Comparison of ENCODE assay signal across 24 cellular contexts in the genomic region with DNA sequence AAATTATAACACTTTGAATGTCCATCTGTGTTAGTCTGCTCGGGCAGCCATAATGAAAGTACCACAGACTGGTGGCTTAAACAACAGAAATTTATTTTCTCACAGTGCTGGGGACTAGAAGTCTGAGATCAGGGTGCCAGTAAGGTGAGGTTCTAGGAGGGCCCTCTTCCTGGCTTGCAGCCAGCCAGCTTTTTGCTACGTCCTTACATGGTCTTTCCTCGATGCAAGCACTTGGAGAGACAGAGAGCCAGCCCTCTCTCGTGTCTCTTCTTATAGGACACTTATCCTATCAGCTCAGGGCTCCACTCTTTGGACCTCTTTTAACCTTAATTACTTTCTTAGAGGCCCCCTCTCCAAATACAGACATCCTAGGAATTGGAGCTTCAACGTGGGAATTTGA.
A peak's percentile ranks its signal among the peaks of the same experiment; 100 is the strongest.
DNase-seq lines count a peak whose midpoint lies in the region; TF ChIP-seq lines count a peak whose summit lies in the region.
"Had no signal": no experiment of that assay in that cellular context is flagged by ENCODE, and none has a peak within 500 bp of the region (broad histone marks: within the 10 kb centered on the region; RNA-seq: fewer than 3 reads in every experiment).

No MANE protein-coding gene starts in this region.

- no peak overlapping the region for H3K4me3 Mint-ChIP-seq in neural progenitor cell
- H3K4me3 Mint-ChIP-seq: activated T-cell treated with anti-CD3 and anti-CD28 coated beads, Interleukin-2, amount 50 U/mL, for 24 hours; CD4-positive, alpha-beta T cell; dendritic cell treated with granulocyte-macrophage colony-stimulating factor and Interleukin-4, amounts not matched to agents 40 ng/mL and 50 ng/mL, for 4 days; natural killer cell treated with Interleukin-12 subunit alpha and Interleukin-12 subunit beta and Interleukin-15 and Interleukin-18, amount 100 ng/mL, for 72 hours; T-cell had no signal

- H3K79me2 ChIP-seq in ACC112 (ENCODE audit: control insufficient read depth, insufficient read depth, low read length, unreplicated experiment) (no peaks in the 10 kb centered on the region), neural progenitor cell (ENCODE audit: low read depth) (no peaks in the 10 kb centered on the region)

- no peak overlapping the region for H4K8ac ChIP-seq in mesenchymal stem cell (ENCODE audit: low read length)

- H3K14ac ChIP-seq in mesenchymal stem cell (ENCODE audit: low read length in 2 of 2), result no peak overlapping the region

- H3K4ac ChIP-seq in mesenchymal stem cell (ENCODE audit: low read depth in 1 of 2, low read length in 2 of 2), result no peak overlapping the region

- H3K9me3 ChIP-seq in SJSA1 (replicated peaks), result no peaks in the 10 kb centered on the region
- H3K9me3 ChIP-seq in mesenchymal stem cell (ENCODE audit: control insufficient read depth, low read length), result no peaks in the 10 kb centered on the region
- no peaks in the 10 kb centered on the region for H3K9me3 ChIP-seq in neural progenitor cell (ENCODE audit: low read depth)
- H3K9me3 ChIP-seq: adrenal gland had no signal

- H4K91ac ChIP-seq in mesenchymal stem cell (ENCODE audit: low read length), result no peak overlapping the region

- H2AK5ac ChIP-seq in mesenchymal stem cell (ENCODE audit: low read length, severe bottlenecking), result no peak overlapping the region

- H3K27ac Mint-ChIP-seq in neural progenitor cell, result no peak overlapping the region
- H3K27ac Mint-ChIP-seq: activated T-cell treated with anti-CD3 and anti-CD28 coated beads, Interleukin-2, amount 50 U/mL, for 24 hours; CD4-positive, alpha-beta T cell; dendritic cell treated with granulocyte-macrophage colony-stimulating factor and Interleukin-4, amounts not matched to agents 40 ng/mL and 50 ng/mL, for 4 days; natural killer cell treated with Interleukin-12 subunit alpha and Interleukin-12 subunit beta and Interleukin-15 and Interleukin-18, amount 100 ng/mL, for 72 hours; T-cell had no signal

- no peaks in the 10 kb centered on the region for H3F3A ChIP-seq in neural progenitor cell (ENCODE audit: low read depth)

- H3K27ac ChIP-seq in ACC112 (ENCODE audit: low read depth, low read length), result peak overlapping the region; percentile 97
- peak overlapping the region; percentile 82 for H3K27ac ChIP-seq in SJSA1
- no peak overlapping the region for H3K27ac ChIP-seq in mesenchymal stem cell (ENCODE audit: low read length, poor library complexity, severe bottlenecking)
- H3K27ac ChIP-seq in neural progenitor cell, result no peak overlapping the region
- H3K27ac ChIP-seq: cardiac muscle cell had no signal

- H3K4me1 ChIP-seq in ACC112 (ENCODE audit: control insufficient read depth, insufficient read depth, low read length, unreplicated experiment) (peaks cover 48% of the 10 kb centered on the region), SJSA1 (replicated peaks) (peaks cover 41% of the 10 kb centered on the region), mesenchymal stem cell (ENCODE audit: control insufficient read depth, insufficient read depth, low read depth, low read length) (peaks cover 12% of the 10 kb centered on the region), neural progenitor cell (peaks cover 1% of the 10 kb centered on the region)

- WGBS in mesenchymal stem cell, result 87% methylated on average over 4 of the region's 5 CpGs

- DNase-seq in Daoy (ENCODE audit: low read depth) (peak; percentile 62), SJSA1 (ENCODE audit: low read depth in 1 of 2, low spot score in 2 of 2) (no peak), mesenchymal stem cell (no peak), NCI-H226 (no peak), GM19238 (ENCODE audit: insufficient read length, low spot score) (no peak), neural progenitor cell (ENCODE audit: low spot score) (no peak)
- DNase-seq: activated CD4-positive, alpha-beta T cell treated with anti-CD3 and anti-CD28 coated beads for 1 hour; activated naive CD4-positive, alpha-beta T cell; activated T-cell treated with anti-CD3 and anti-CD28 coated beads, Interleukin-2, amount 50 U/mL, for 24 hours; adrenal gland; CD4-positive, alpha-beta T cell; DMS53; Kasumi-1; left cardiac atrium; NCI-H1092 treated with DMSO at 0.1 percent for 48 hours; NCI-H2081; NCI-H748 treated with DMSO at 0.1 percent for 48 hours; PC-3; SHP77 treated with DMSO at 0.1 percent for 48 hours; T-cell had no signal

- H2AFZ ChIP-seq in ACC112 (ENCODE audit: low read length, unreplicated experiment) (no peak overlapping the region), mesenchymal stem cell (ENCODE audit: low read depth, low read length) (no peak overlapping the region), neural progenitor cell (replicated peaks) (no peak overlapping the region)

- no peak for TF ChIP-seq CTCF in neural progenitor cell (IDR thresholded peaks at IDR 0.05)

- peaks cover 48% of the 10 kb centered on the region for H3K4me1 Mint-ChIP-seq in neural progenitor cell
- H3K4me1 Mint-ChIP-seq: T-cell had no signal

- H3K4me3 ChIP-seq in ACC112 (ENCODE audit: low read depth, low read length) (no peak overlapping the region), SJSA1 (no peak overlapping the region), mesenchymal stem cell (ENCODE audit: insufficient read depth in 1 of 2, low read depth in 1 of 2, low read length in 2 of 2) (no peak overlapping the region), neural progenitor cell (no peak overlapping the region)
- H3K4me3 ChIP-seq: adrenal gland, cardiac muscle cell had no signal

- no peaks in the 10 kb centered on the region for H4K20me1 ChIP-seq in neural progenitor cell (ENCODE audit: low read depth)

- H3K79me1 ChIP-seq in mesenchymal stem cell (replicated peaks; ENCODE audit: low read length, poor library complexity, severe bottlenecking), result no peaks in the 10 kb centered on the region

- H2BK15ac ChIP-seq in mesenchymal stem cell (ENCODE audit: low read depth, poor library complexity, severe bottlenecking), result no peak overlapping the region

- no peak overlapping the region for H2BK12ac ChIP-seq in mesenchymal stem cell (ENCODE audit: low read length in 2 of 2)

- H3K36me3 ChIP-seq in ACC112 (ENCODE audit: insufficient read depth, low read length) (no peaks in the 10 kb centered on the region), SJSA1 (no peaks in the 10 kb centered on the region), mesenchymal stem cell (ENCODE audit: control insufficient read depth in 1 of 2, insufficient read depth in 2 of 2, low read depth in 1 of 2, low read length in 2 of 2) (no peaks in the 10 kb centered on the region), neural progenitor cell (no peaks in the 10 kb centered on the region)
- H3K36me3 ChIP-seq: adrenal gland, cardiac muscle cell had no signal

- H3K27me3 Mint-ChIP-seq in neural progenitor cell (ENCODE audit: insufficient read depth, low read depth), result peaks cover 9% of the 10 kb centered on the region

- no peaks in the 10 kb centered on the region for H3K9me3 Mint-ChIP-seq in neural progenitor cell
- H3K9me3 Mint-ChIP-seq: activated T-cell treated with anti-CD3 and anti-CD28 coated beads, Interleukin-2, amount 50 U/mL, for 24 hours; CD4-positive, alpha-beta T cell; dendritic cell treated with granulocyte-macrophage colony-stimulating factor and Interleukin-4, amounts not matched to agents 40 ng/mL and 50 ng/mL, for 4 days; natural killer cell treated with Interleukin-12 subunit alpha and Interleukin-12 subunit beta and Interleukin-15 and Interleukin-18, amount 100 ng/mL, for 72 hours had no signal

- no peaks in the 10 kb centered on the region for H3K36me3 Mint-ChIP-seq in neural progenitor cell
- H3K36me3 Mint-ChIP-seq: natural killer cell treated with Interleukin-12 subunit alpha and Interleukin-12 subunit beta and Interleukin-15 and Interleukin-18, amount 100 ng/mL, for 72 hours; T-cell had no signal

- H3K4me2 ChIP-seq in mesenchymal stem cell (ENCODE audit: low read length, poor library complexity, severe bottlenecking) (no peak overlapping the region), neural progenitor cell (no peak overlapping the region)

- no peak overlapping the region for H2BK5ac ChIP-seq in mesenchymal stem cell (ENCODE audit: low read depth, low read length, poor library complexity, severe bottlenecking)

- H3K18ac ChIP-seq in mesenchymal stem cell (ENCODE audit: low read depth in 1 of 2, low read length in 2 of 2), result no peak overlapping the region

- no peak overlapping the region for H3K23ac ChIP-seq in mesenchymal stem cell (ENCODE audit: low read length in 2 of 2)

- H3K9ac ChIP-seq in mesenchymal stem cell (ENCODE audit: low read length) (peak overlapping the region; percentile 82), neural progenitor cell (no peak overlapping the region)

- H3K27me3 ChIP-seq in ACC112 (ENCODE audit: insufficient read depth, low read length) (no peaks in the 10 kb centered on the region), SJSA1 (replicated peaks) (no peaks in the 10 kb centered on the region), mesenchymal stem cell (ENCODE audit: control insufficient read depth in 1 of 2, insufficient read depth in 1 of 2, low read length in 2 of 2) (no peaks in the 10 kb centered on the region), neural progenitor cell (peaks cover 7% of the 10 kb centered on the region)
- H3K27me3 ChIP-seq: adrenal gland, cardiac muscle cell had no signal

- no peak overlapping the region for H2BK120ac ChIP-seq in mesenchymal stem cell (ENCODE audit: low read depth, low read length)

Comparison
In these comparisons a context has a peak if more than half of its experiments do, and no peak if none do; other contexts are left out.
1. H3K27ac ChIP-seq: peak in ACC112 (single experiment) and SJSA1 (single experiment); none in mesenchymal stem cell (single experiment) and neural progenitor cell (single experiment).